In the genomic region with DNA sequence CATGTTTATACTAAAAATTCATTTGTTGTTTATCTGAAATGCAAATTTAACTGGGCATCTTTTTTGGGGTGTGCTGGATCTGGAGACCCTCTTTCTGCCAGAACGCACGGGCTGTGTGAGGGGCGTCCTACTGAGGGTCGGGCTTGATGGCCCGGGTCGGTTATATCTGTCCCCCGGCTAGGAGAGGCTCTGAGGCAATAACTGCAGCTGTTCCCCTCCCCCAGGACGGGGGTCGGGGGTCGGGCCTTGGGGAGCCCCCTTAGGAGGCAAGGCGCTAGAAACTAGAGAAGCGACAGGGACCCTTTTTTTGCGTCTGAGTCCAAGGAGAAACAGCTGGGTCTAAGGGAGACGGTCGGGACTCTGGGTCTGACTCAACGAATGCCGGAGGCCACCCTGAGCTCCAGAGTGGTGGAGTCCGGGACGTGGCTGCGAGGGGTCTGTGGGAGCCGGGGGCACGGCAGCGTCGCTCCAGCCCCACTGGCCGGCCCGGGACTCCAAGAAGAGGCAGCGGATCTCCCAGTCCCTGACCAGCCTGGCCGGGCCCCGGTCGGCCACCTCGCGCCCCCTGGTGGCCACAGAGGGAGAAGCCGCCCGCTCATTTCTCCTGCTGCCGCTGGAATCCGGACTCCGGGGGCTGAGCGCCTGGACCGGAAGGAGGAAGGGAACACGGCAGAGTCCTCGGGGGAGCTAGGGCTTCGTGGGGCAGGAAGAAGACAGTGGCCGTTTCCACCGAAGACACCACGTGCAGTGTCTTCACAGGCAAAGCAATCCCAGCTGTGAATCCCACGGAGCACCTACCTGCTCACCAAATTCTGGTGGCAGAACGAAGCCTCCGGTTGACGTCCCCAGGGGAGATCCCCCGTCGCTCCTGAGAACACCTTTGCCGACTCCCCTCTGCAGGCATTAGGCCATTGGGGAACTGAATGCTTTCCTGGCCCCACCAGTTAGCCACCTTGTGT, we compare ENCODE assay signal across 8 cellular contexts. TPM values are rescaled to one million over a fixed set of nuclear protein-coding genes. Genes with fewer than 3 reads are reported as not detected.
A peak's percentile ranks its signal among the peaks of the same experiment; 100 is the strongest.
DNase-seq lines count a peak whose midpoint lies in the region; ATAC-seq, FAIRE-seq and TF ChIP-seq lines count a peak whose summit lies in the region.

No MANE protein-coding gene starts in this region.

- H3K27me3 Mint-ChIP-seq in central memory CD8-positive, alpha-beta T cell = no peaks in the 10 kb centered on the region

- ATAC-seq in HG02885 (IDR thresholded peaks at IDR 0.05; ENCODE audit: poor library complexity, unreplicated experiment) (peak; percentile 85), HG03135 (IDR thresholded peaks at IDR 0.05; ENCODE audit: unreplicated experiment) (no peak)
- peak; percentile 76 for ATAC-seq in central memory CD8-positive, alpha-beta T cell (replicated peaks; ENCODE audit: extremely low read depth, poor library complexity, severe bottlenecking)

- peak overlapping the region; percentile 77 for H3K4me3 Mint-ChIP-seq in central memory CD8-positive, alpha-beta T cell

- no peaks in the 10 kb centered on the region for H3K9me3 ChIP-seq in kidney (ENCODE audit: control insufficient read depth in 1 of 2, low read length in 2 of 2)

- DNase-seq in GM10248 (ENCODE audit: extremely low spot score) (peak; percentile 88), NCI-H2196 treated with DMSO at 0.1 percent for 48 hours (lab: John Stamatoyannopoulos, UW; ENCODE audit: unreplicated experiment) (peak; percentile 57), kidney (peak; percentile 95)
- peak; percentile 50 for DNase-seq in activated CD4-positive, CD25-positive, alpha-beta regulatory T cell treated with anti-CD3 and anti-CD28 coated beads, Interleukin-2, amount 50 U/mL, for 16 hours (ENCODE audit: low read depth, low spot score)
- DNase-seq in central memory CD8-positive, alpha-beta T cell (ENCODE audit: low spot score in 2 of 2) = peak; percentile 63 to 81
- peak; percentile 72 to 83 (median 79) for DNase-seq in stimulated activated CD4-positive, alpha-beta T cell treated with anti-CD3 and anti-CD28 coated beads, Interleukin-12 subunit alpha, Interleukin-12 subunit beta, amount 100 ng/mL, for 48 hours (ENCODE audit: low read depth in 2 of 3, low spot score in 1 of 3)

- no peaks in the 10 kb centered on the region for H3K36me3 ChIP-seq in kidney (ENCODE audit: control insufficient read depth in 1 of 2, insufficient read depth in 2 of 2, low read length in 2 of 2)

- no peak overlapping the region for H3K27ac ChIP-seq in kidney (ENCODE audit: low read depth in 2 of 2, low read length in 2 of 2)

- H3K9ac ChIP-seq in kidney (ENCODE audit: low read length in 2 of 2) = peak overlapping the region in 1 of 2 donors; percentile 76

- H3K4me1 Mint-ChIP-seq in central memory CD8-positive, alpha-beta T cell = peaks cover 22% of the 10 kb centered on the region

- FAIRE-seq in kidney (lab: Jason Lieb, UNC) = no peak

- POLR2A ChIA-PET in GM10248 (lab: Yijun Ruan, JAX) = no interaction called here

- no peaks in the 10 kb centered on the region for H3K9me3 Mint-ChIP-seq in central memory CD8-positive, alpha-beta T cell

- H3K36me3 Mint-ChIP-seq in central memory CD8-positive, alpha-beta T cell (ENCODE audit: insufficient read depth) = no peaks in the 10 kb centered on the region

- peaks cover 0 to 3% of the 10 kb centered on the region in 2 donors for H3K4me1 ChIP-seq in kidney (ENCODE audit: control insufficient read depth in 1 of 2, insufficient read depth in 1 of 2, low read depth in 1 of 2, low read length in 2 of 2)

- peak overlapping the region; percentile 84 for H3K27ac Mint-ChIP-seq in central memory CD8-positive, alpha-beta T cell (ENCODE audit: low read depth)

- TF ChIP-seq CTCF in GM10248 (IDR thresholded peaks at IDR 0.05; ENCODE audit: control extremely low read depth, extremely low read depth, low read depth, missing control alignments) (peak; percentile 88), kidney (IDR thresholded peaks at IDR 0.05; ENCODE audit: borderline replicate concordance, extremely low read depth, insufficient read depth) (peak; percentile 85)

- intact Hi-C loops in kidney (cut with DNase I) = no loop called here

- CTCF ChIA-PET in GM10248 (lab: Yijun Ruan, JAX) = interaction anchor here (0.7 to 4.4 kb wide), 32 partner anchors 8 to 632 kb away, joined by 3 to 75 read pairs (median 4); no protein-coding TSS in a partner anchor

- peak overlapping the region; percentile 72 to 83 for H3K4me3 ChIP-seq in kidney (ENCODE audit: low read length in 2 of 2)

RNA-seq across cellular contexts. Expression of gene SCML4, which starts 24.0 kb away (rescaled TPM):
- total RNA-seq in kidney = 5.4 TPM
- polyA plus RNA-seq in kidney (ENCODE audit: insufficient read depth, low read depth, low replicate concordance) = 0.22 TPM
